In genomic region chr18:60246606-60247005, GRCh38 we compare ENCODE assay signal across 12 cellular contexts.
DNase-seq lines count a peak whose midpoint lies in the region; ATAC-seq and TF ChIP-seq lines count a peak whose summit lies in the region.
"Had no signal": no experiment of that assay in that cellular context is flagged by ENCODE, and none has a peak within 500 bp of the region (broad histone marks: within the 10 kb centered on the region; RNA-seq: fewer than 3 reads in every experiment).

No MANE protein-coding gene starts in this region.

- peaks cover 62% of the 10 kb centered on the region for H3K4me1 ChIP-seq in DND-41 (ENCODE audit: insufficient read depth, low read length)
- H3K4me1 ChIP-seq: left ventricle myocardium inferior, parathyroid adenoma had no signal

- no peak overlapping the region for H2AFZ ChIP-seq in DND-41 (ENCODE audit: low read depth, low read length)
- H2AFZ ChIP-seq: parathyroid adenoma had no signal

- peak; percentile 57 for DNase-seq in DND-41
- DNase-seq in omental fat pad (ENCODE audit: low spot score), result no peak
- DNase-seq in activated T-cell treated with anti-CD3 and anti-CD28 coated beads, Interleukin-2, amount 50 U/mL, for 48 hours, result no peak
- DNase-seq in NCI-H1417 (lab: John Stamatoyannopoulos, UW), result no peak
- DNase-seq in erythroblast (lab: John Stamatoyannopoulos, UW), result no peak
- DNase-seq: left ventricle myocardium inferior; NCI-H1694 treated with DMSO at 0.1 percent for 48 hours; stimulated activated CD4-positive, alpha-beta T cell treated with anti-CD3 and anti-CD28 coated beads, Interleukin-4, amount 100 ng/mL, for 1 hour had no signal

- no peak overlapping the region for H3K9ac ChIP-seq in DND-41 (ENCODE audit: low read depth, low read length)
- H3K9ac ChIP-seq: parathyroid adenoma had no signal

- no peaks in the 10 kb centered on the region for H4K20me1 ChIP-seq in DND-41 (ENCODE audit: insufficient read depth, low read length)

- no peaks in the 10 kb centered on the region for H3K79me2 ChIP-seq in DND-41 (ENCODE audit: insufficient read depth, low read length)
- H3K79me2 ChIP-seq: parathyroid adenoma had no signal

- TF ChIP-seq CTCF in DND-41 (IDR thresholded peaks at IDR 0.05; ENCODE audit: borderline replicate concordance, extremely low read depth, low read length, poor library complexity, severe bottlenecking), result no peak
- no peak for TF ChIP-seq CTCF in omental fat pad (IDR thresholded peaks at IDR 0.05)

- no peaks in the 10 kb centered on the region for H3K36me3 ChIP-seq in DND-41 (ENCODE audit: insufficient read depth, low read length)
- H3K36me3 ChIP-seq: left ventricle myocardium inferior had no signal

- H3K9me3 ChIP-seq in DND-41 (ENCODE audit: insufficient read depth, low read length, severe bottlenecking), result no peaks in the 10 kb centered on the region

- no peak overlapping the region for H3K4me2 ChIP-seq in DND-41 (ENCODE audit: insufficient read depth, low read length)

- peak; percentile 82 for ATAC-seq in DND-41 (ENCODE audit: insufficient read depth, low read depth)
- ATAC-seq in GM19397 (IDR thresholded peaks at IDR 0.05; ENCODE audit: unreplicated experiment), result peak; percentile 73
- peak; percentile 67 for ATAC-seq in HG02870 (IDR thresholded peaks at IDR 0.05; ENCODE audit: unreplicated experiment)
- ATAC-seq in HG03571 (IDR thresholded peaks at IDR 0.05; ENCODE audit: unreplicated experiment), result peak; percentile 74
- ATAC-seq in omental fat pad (ENCODE audit: low FRiP score), result no peak

- no peak for TF ChIP-seq POLR2A in erythroblast (IDR thresholded peaks at IDR 0.05; ENCODE audit: low read length)

- H3K27me3 ChIP-seq in DND-41 (ENCODE audit: insufficient read depth, low read length, poor library complexity), result no peaks in the 10 kb centered on the region

- H3K4me3 ChIP-seq in DND-41 (ENCODE audit: low read depth in 1 of 2, low read length in 2 of 2), result no peak overlapping the region
- H3K4me3 ChIP-seq: left ventricle myocardium inferior had no signal

- H3K27ac ChIP-seq in DND-41 (ENCODE audit: low read length), result no peak overlapping the region; the same call in 1 of the 2 replicates
- H3K27ac ChIP-seq: left ventricle myocardium inferior, parathyroid adenoma had no signal
